ENCODE assay signal across 7 cellular contexts in the genomic region with DNA sequence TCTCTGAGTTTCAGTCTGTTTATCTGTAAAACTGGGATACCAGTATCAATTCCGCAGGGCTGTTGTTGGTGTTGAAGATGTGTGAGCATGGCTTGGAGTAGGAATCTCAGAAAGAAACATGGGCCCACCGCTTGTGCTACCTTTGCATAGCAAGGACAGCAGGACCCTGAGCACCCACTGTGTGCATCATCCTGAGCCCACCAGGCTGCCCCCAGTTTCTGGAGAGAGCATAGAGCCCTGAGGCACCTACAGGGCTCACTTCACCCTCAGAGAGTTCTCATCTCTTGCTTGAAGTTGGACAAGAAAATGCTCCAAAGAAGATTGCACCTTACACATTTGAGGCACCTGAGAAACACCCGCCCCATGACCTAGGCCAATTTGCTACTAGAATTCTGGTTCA. TPM values are rescaled to one million over a fixed set of nuclear protein-coding genes. Genes with fewer than 3 reads are reported as not detected.
"Had no signal": no experiment of that assay in that cellular context is flagged by ENCODE, and none has a peak within 500 bp of the region (broad histone marks: within the 10 kb centered on the region; RNA-seq: fewer than 3 reads in every experiment).

No MANE protein-coding gene starts in this region.

- H3K4me1 Mint-ChIP-seq: IgD-negative memory B cell had no signal

- H3K27ac Mint-ChIP-seq: IgD-negative memory B cell had no signal

- DNase-seq: IMR-90 had no signal

- H3K36me3 Mint-ChIP-seq: IgD-negative memory B cell had no signal

- H3K4me3 ChIP-seq: K562 had no signal

- H3K4me3 Mint-ChIP-seq: IgD-negative memory B cell had no signal

- H3K27ac ChIP-seq: HL-60 had no signal

RNA-seq across cellular contexts. Expression of a gene that starts 12.9 kb away (rescaled TPM):
- total RNA-seq: HepG2, HT-29, HT1080, IMR-90, K562 had no signal
- polyA plus RNA-seq: HepG2, IgD-negative memory B cell, IMR-90, K562 had no signal
